25 cellular contexts compared by ENCODE assay signal in genomic region chr16:22815863-22816262, GRCh38. TPM values are rescaled to one million over a fixed set of nuclear protein-coding genes. Genes with fewer than 3 reads are reported as not detected.
"Had no signal": no experiment of that assay in that cellular context is flagged by ENCODE, and none has a peak within 500 bp of the region (broad histone marks: within the 10 kb centered on the region; RNA-seq: fewer than 3 reads in every experiment).

No MANE protein-coding gene starts in this region.

- H3K36me3 Mint-ChIP-seq: natural killer cell treated with Interleukin-12 subunit alpha and Interleukin-12 subunit beta and Interleukin-15 and Interleukin-18, amount 100 ng/mL, for 72 hours had no signal

- H3K27ac Mint-ChIP-seq: activated B cell treated with CpG ODN at 0.5 μM for 24 hours; activated CD4-positive, alpha-beta memory T cell treated with anti-CD3 and anti-CD28 coated beads, Interleukin-2, amount 10 ng/mL, durations not matched to agents 7 days and 5 days; activated CD4-positive, alpha-beta T cell treated with anti-CD3 and anti-CD28 coated beads for 36 hours; activated naive CD8-positive, alpha-beta T cell treated with anti-CD3 and anti-CD28 coated beads, Interleukin-2, amount 50 U/mL, for 24 hours; activated T-helper 1 cell treated with anti-CD3 and anti-CD28 coated beads, Interleukin-12 subunit alpha, Interleukin-12 subunit beta, Interleukin-2, Interleukin-4 antibody, amounts not matched to agents 30 ng/mL and 10 ng/mL and 1 ng/mL, durations not matched to agents 14 hours and 24 hours and 36 hours; endodermal cell; natural killer cell treated with Interleukin-12 subunit alpha and Interleukin-12 subunit beta and Interleukin-15 and Interleukin-18, amount 100 ng/mL, for 72 hours; T-helper 17 cell had no signal

- H3K27me3 ChIP-seq: body of pancreas had no signal

- ATAC-seq: activated CD4-positive, alpha-beta T cell treated with anti-CD3 and anti-CD28 coated beads for 36 hours; activated naive CD8-positive, alpha-beta T cell treated with anti-CD3 and anti-CD28 coated beads, Interleukin-2, amount 50 U/mL, for 24 hours; body of pancreas; gastroesophageal sphincter; heart left ventricle; natural killer cell treated with Interleukin-12 subunit alpha and Interleukin-12 subunit beta and Interleukin-15 and Interleukin-18, amount 100 ng/mL, for 72 hours; pancreas; psoas muscle; right cardiac atrium; T-helper 17 cell had no signal

- H3K27ac ChIP-seq: body of pancreas, epithelial cell of prostate, gastroesophageal sphincter, heart left ventricle, neutrophil, pancreas, psoas muscle, thyroid gland had no signal

- H3K4me3 ChIP-seq: body of pancreas, pancreas, psoas muscle, thyroid gland had no signal

- H3K4me1 ChIP-seq: psoas muscle had no signal

- H3K36me3 ChIP-seq: gastroesophageal sphincter, heart left ventricle, neutrophil, pancreas, thyroid gland had no signal

- H3K4me3 Mint-ChIP-seq: activated B cell treated with CpG ODN at 0.5 μM for 24 hours; activated CD4-positive, alpha-beta memory T cell treated with anti-CD3 and anti-CD28 coated beads, Interleukin-2, amount 10 ng/mL, durations not matched to agents 7 days and 5 days; activated CD4-positive, alpha-beta T cell treated with anti-CD3 and anti-CD28 coated beads for 36 hours; activated naive CD8-positive, alpha-beta T cell treated with anti-CD3 and anti-CD28 coated beads, Interleukin-2, amount 50 U/mL, for 24 hours; activated T-helper 1 cell treated with anti-CD3 and anti-CD28 coated beads, Interleukin-12 subunit alpha, Interleukin-12 subunit beta, Interleukin-2, Interleukin-4 antibody, amounts not matched to agents 30 ng/mL and 10 ng/mL and 1 ng/mL, durations not matched to agents 14 hours and 24 hours and 36 hours; natural killer cell treated with Interleukin-12 subunit alpha and Interleukin-12 subunit beta and Interleukin-15 and Interleukin-18, amount 100 ng/mL, for 72 hours; T-helper 17 cell had no signal

- H3K9me3 ChIP-seq: body of pancreas, gastroesophageal sphincter, heart left ventricle, neutrophil, pancreas, psoas muscle, thyroid gland had no signal

- H3K4me1 Mint-ChIP-seq: activated CD4-positive, alpha-beta memory T cell treated with anti-CD3 and anti-CD28 coated beads, Interleukin-2, amount 10 ng/mL, durations not matched to agents 7 days and 5 days; T-helper 17 cell had no signal

- H3K9me3 Mint-ChIP-seq: activated B cell treated with CpG ODN at 0.5 μM for 24 hours; activated T-helper 1 cell treated with anti-CD3 and anti-CD28 coated beads, Interleukin-12 subunit alpha, Interleukin-12 subunit beta, Interleukin-2, Interleukin-4 antibody, amounts not matched to agents 30 ng/mL and 10 ng/mL and 1 ng/mL, durations not matched to agents 14 hours and 24 hours and 36 hours; endodermal cell had no signal

- DNase-seq: activated B cell treated with CpG ODN at 0.5 μM for 24 hours; activated CD4-positive, alpha-beta memory T cell treated with anti-CD3 and anti-CD28 coated beads, Interleukin-2, amount 10 ng/mL, durations not matched to agents 7 days and 5 days; activated CD4-positive, alpha-beta T cell treated with anti-CD3 and anti-CD28 coated beads for 36 hours; activated gamma-delta T cell; activated naive CD4-positive, alpha-beta T cell treated with anti-CD3 and anti-CD28 coated beads, Interleukin-2, amount 50 U/mL, for 16 hours; activated naive CD8-positive, alpha-beta T cell treated with anti-CD3 and anti-CD28 coated beads, Interleukin-2, amount 50 U/mL, for 24 hours; activated T-cell treated with anti-CD3 and anti-CD28 coated beads for 4 hours; body of pancreas; central memory CD4-positive, alpha-beta T cell; endodermal cell; heart left ventricle; pancreas; psoas muscle; right cardiac atrium; stimulated activated CD4-positive, alpha-beta T cell treated with anti-CD3 and anti-CD28 coated beads, Interleukin-4, amount 100 ng/mL, for 24 hours; stimulated activated naive CD4-positive, alpha-beta T cell treated with Interleukin-2 at 50 U/mL for 16 hours; SW 1271; T-helper 17 cell; thyroid gland had no signal

RNA-seq across cellular contexts. Expression of gene HS3ST2, which starts 1.9 kb away (rescaled TPM):
- total RNA-seq: activated B cell treated with CpG ODN at 0.5 μM for 24 hours; activated CD4-positive, alpha-beta memory T cell treated with anti-CD3 and anti-CD28 coated beads, Interleukin-2, amount 10 ng/mL, durations not matched to agents 7 days and 5 days; activated CD4-positive, alpha-beta T cell treated with anti-CD3 and anti-CD28 coated beads for 36 hours; activated T-helper 1 cell treated with anti-CD3 and anti-CD28 coated beads, Interleukin-12 subunit alpha, Interleukin-12 subunit beta, Interleukin-2, Interleukin-4 antibody, amounts not matched to agents 30 ng/mL and 10 ng/mL and 1 ng/mL, durations not matched to agents 14 hours and 24 hours and 36 hours; lung microvascular endothelial cell; natural killer cell treated with Interleukin-12 subunit alpha and Interleukin-12 subunit beta and Interleukin-15 and Interleukin-18, amount 100 ng/mL, for 72 hours; T-helper 17 cell had no signal
